ENCODE assay signal across 8 cellular contexts in genomic region chr5:74638776-74639537, GRCh38. TPM values are rescaled to one million over a fixed set of nuclear protein-coding genes. Genes with fewer than 3 reads are reported as not detected.
A peak's percentile ranks its signal among the peaks of the same experiment; 100 is the strongest.
DNase-seq lines count a peak whose midpoint lies in the region; FAIRE-seq and TF ChIP-seq lines count a peak whose summit lies in the region.

No MANE protein-coding gene starts in this region.

- H3K4me1 ChIP-seq in HEK293 (ENCODE audit: control insufficient read depth, insufficient read depth, low read length) (peaks cover 17% of the 10 kb centered on the region), Peyer's patch (peaks cover 0 to 35% (median 3%) of the 10 kb centered on the region in 4 donors), endothelial cell of umbilical vein (ENCODE audit: control insufficient read depth, extremely low read depth, insufficient read depth, low read length) (peaks cover 58% of the 10 kb centered on the region)

- dilution Hi-C loops in endothelial cell of umbilical vein (cut with MboI; ENCODE audit: extremely low pct_ligation_motif_present, low sequenced_read_pairs) = no loop called here

- no peak overlapping the region for H2AFZ ChIP-seq in endothelial cell of umbilical vein (ENCODE audit: low read depth, low read length)

- CTCF ChIA-PET in HEK293 (lab: Yijun Ruan, JAX) = interaction anchor here (0.6 kb wide), 1 partner anchor 433 kb away, joined by 3 read pairs; no protein-coding TSS in a partner anchor
- CTCF ChIA-PET in endothelial cell of umbilical vein (lab: Charles Lee) = interaction anchor here (1.0 to 7.4 kb wide), 7 partner anchors 7 to 737 kb away, joined by 3 to 78 read pairs (median 10); no protein-coding TSS in a partner anchor

- peaks cover 0 to 20% of the 10 kb centered on the region in 2 experiments for H3K36me3 ChIP-seq in HEK293 (ENCODE audit: control insufficient read depth in 2 of 2, insufficient read depth in 1 of 2, low read length in 2 of 2)
- H3K36me3 ChIP-seq in Peyer's patch = peaks cover 0 to 20% (median 0%) of the 10 kb centered on the region in 3 donors
- H3K36me3 ChIP-seq in endothelial cell of umbilical vein (ENCODE audit: control insufficient read depth in 2 of 2, extremely low read depth in 1 of 2, insufficient read depth in 2 of 2, low read length in 2 of 2) = peaks cover 16 to 18% of the 10 kb centered on the region in 2 experiments

- FAIRE-seq in endothelial cell of umbilical vein (lab: Jason Lieb, UNC) = peak; percentile 69

- no peak overlapping the region for H3K27ac Mint-ChIP-seq in activated CD4-positive, alpha-beta T cell treated with anti-CD3 and anti-CD28 coated beads, Interleukin-2, amount 10 ng/mL, durations not matched to agents 24 days and 14 days
- peak overlapping the region; percentile 93 for H3K27ac Mint-ChIP-seq in progenitor cell of endocrine pancreas

- H3K4me3 ChIP-seq in HEK293 (ENCODE audit: low read depth, low read length) (peak overlapping the region; percentile 92), Peyer's patch (peak overlapping the region; percentile 59 to 79 (median 76)), endothelial cell of umbilical vein (replicated peaks in 1 of 3; ENCODE audit: insufficient read depth in 1 of 3, low read depth in 1 of 3, low read length in 3 of 3) (peak overlapping the region; percentile 81 to 98 (median 82))

- H3K27me3 ChIP-seq in Peyer's patch (no peaks in the 10 kb centered on the region), endothelial cell of umbilical vein (ENCODE audit: control insufficient read depth in 2 of 2, insufficient read depth in 2 of 2, low read length in 2 of 2) (no peaks in the 10 kb centered on the region)

- no TSS peak for BruUV-seq in endothelial cell of umbilical vein (replicated peaks; lab: Mats Ljungman, UMichigan)

- peaks cover 61% of the 10 kb centered on the region for H3K79me2 ChIP-seq in endothelial cell of umbilical vein (ENCODE audit: control insufficient read depth, insufficient read depth, low read length)

- intact Hi-C loops in activated CD4-positive, alpha-beta T cell treated with anti-CD3 and anti-CD28 coated beads, Interleukin-2, amount 10 ng/mL, durations not matched to agents 24 days and 14 days (cut with micrococcal nuclease) = loop anchor here (1.0 kb wide), 1 partner anchor 17 kb away; no protein-coding TSS in a partner anchor
- intact Hi-C loops in endothelial cell of umbilical vein (cut with micrococcal nuclease) = no loop called here

- TF ChIP-seq POLR2A in Peyer's patch (IDR thresholded peaks at IDR 0.05) (no peak), endothelial cell of umbilical vein (IDR thresholded peaks at IDR 0.05; ENCODE audit: low read depth, low read length) (no peak)

- peak overlapping the region; percentile 82 for H3K9ac ChIP-seq in endothelial cell of umbilical vein (replicated peaks; ENCODE audit: extremely low read depth, insufficient read depth, low read length)

- peak; percentile 61 for DNase-seq in activated CD4-positive, alpha-beta T cell treated with anti-CD3 and anti-CD28 coated beads, Interleukin-2, amount 10 ng/mL, durations not matched to agents 24 days and 14 days
- no peak for DNase-seq in activated CD4-positive, alpha-beta T cell treated with anti-CD3 and anti-CD28 coated beads, Interleukin-2, amount 50 U/mL, for 1 hour
- DNase-seq in Peyer's patch (no peak), endothelial cell of umbilical vein (ENCODE audit: low read depth, low spot score) (peak; percentile 65), progenitor cell of endocrine pancreas (ENCODE audit: low spot score, unreplicated experiment) (no peak), D341Med (ENCODE audit: low spot score) (no peak)
- DNase-seq in activated CD4-positive, alpha-beta T cell treated with anti-CD3 and anti-CD28 coated beads for 4 hours = no peak

- H4K20me1 ChIP-seq in endothelial cell of umbilical vein (replicated peaks; ENCODE audit: control insufficient read depth, extremely low read depth, insufficient read depth, low read length) = no peaks in the 10 kb centered on the region

- peak overlapping the region; percentile 91 for H3K4me3 Mint-ChIP-seq in activated CD4-positive, alpha-beta T cell treated with anti-CD3 and anti-CD28 coated beads, Interleukin-2, amount 10 ng/mL, durations not matched to agents 24 days and 14 days
- H3K4me3 Mint-ChIP-seq in progenitor cell of endocrine pancreas (ENCODE audit: low read depth) = peak overlapping the region; percentile 95

- peaks cover 53% of the 10 kb centered on the region for H3K27me3 Mint-ChIP-seq in activated CD4-positive, alpha-beta T cell treated with anti-CD3 and anti-CD28 coated beads, Interleukin-2, amount 10 ng/mL, durations not matched to agents 24 days and 14 days
- H3K27me3 Mint-ChIP-seq in progenitor cell of endocrine pancreas = no peaks in the 10 kb centered on the region

- POLR2A ChIA-PET in HEK293 (lab: Yijun Ruan, JAX) = interaction anchor here (0.6 to 2.2 kb wide), 7 partner anchors 96 to 321 kb away, joined by 3 to 27 read pairs (median 6); no protein-coding TSS in a partner anchor
- POLR2A ChIA-PET in endothelial cell of umbilical vein (lab: Charles Lee) = interaction anchor here (2.4 to 2.7 kb wide), 2 partner anchors 8 to 63 kb away, joined by 8 to 20 read pairs; no protein-coding TSS in a partner anchor

- TF ChIP-seq CTCF in HEK293 (tag by site-specific recombination; IDR thresholded peaks at IDR 0.05) (no peak), Peyer's patch (IDR thresholded peaks at IDR 0.05) (no peak), endothelial cell of umbilical vein (IDR thresholded peaks at IDR 0.05; ENCODE audit: extremely low read depth in 1 of 2, insufficient read depth in 1 of 2, low read depth in 1 of 2, low read length in 2 of 2) (no peak), progenitor cell of endocrine pancreas (IDR thresholded peaks at IDR 0.05; ENCODE audit: unreplicated experiment) (no peak)

- H3K36me3 Mint-ChIP-seq in activated CD4-positive, alpha-beta T cell treated with anti-CD3 and anti-CD28 coated beads, Interleukin-2, amount 10 ng/mL, durations not matched to agents 24 days and 14 days (ENCODE audit: low read depth) = peaks cover 2% of the 10 kb centered on the region
- peaks cover 22% of the 10 kb centered on the region for H3K36me3 Mint-ChIP-seq in progenitor cell of endocrine pancreas (ENCODE audit: insufficient read depth)

- peak overlapping the region; percentile 98; the same call in 1 of the 2 replicates for H3K27ac ChIP-seq in HEK293 (ENCODE audit: extremely low read depth, low read depth, low read length)
- peak overlapping the region; percentile 78 to 95 (median 90) for H3K27ac ChIP-seq in Peyer's patch
- H3K27ac ChIP-seq in endothelial cell of umbilical vein (ENCODE audit: insufficient read depth, low read depth, low read length) = peak overlapping the region; percentile 91

- no peaks in the 10 kb centered on the region for H3K9me1 ChIP-seq in endothelial cell of umbilical vein (replicated peaks; ENCODE audit: control insufficient read depth, extremely low read depth, insufficient read depth, low read length)

- H3K4me1 Mint-ChIP-seq in activated CD4-positive, alpha-beta T cell treated with anti-CD3 and anti-CD28 coated beads, Interleukin-2, amount 10 ng/mL, durations not matched to agents 24 days and 14 days = peaks cover 35% of the 10 kb centered on the region
- peaks cover 38% of the 10 kb centered on the region for H3K4me1 Mint-ChIP-seq in progenitor cell of endocrine pancreas (ENCODE audit: low read depth)

- H3K4me2 ChIP-seq in endothelial cell of umbilical vein (ENCODE audit: insufficient read depth, low read length) = peak overlapping the region; percentile 94

- H3K9me3 ChIP-seq in HEK293 (ENCODE audit: control insufficient read depth, insufficient read depth, low read depth, low read length) = no peaks in the 10 kb centered on the region
- no peaks in the 10 kb centered on the region for H3K9me3 ChIP-seq in Peyer's patch
- no peaks in the 10 kb centered on the region for H3K9me3 ChIP-seq in endothelial cell of umbilical vein (replicated peaks; ENCODE audit: control insufficient read depth, insufficient read depth, low read length)

- peaks cover 4% of the 10 kb centered on the region for H3K9me3 Mint-ChIP-seq in activated CD4-positive, alpha-beta T cell treated with anti-CD3 and anti-CD28 coated beads, Interleukin-2, amount 10 ng/mL, durations not matched to agents 24 days and 14 days
- H3K9me3 Mint-ChIP-seq in progenitor cell of endocrine pancreas (ENCODE audit: low read depth) = no peaks in the 10 kb centered on the region

TF ChIP-seq in HEK293, 187 proteins besides CTCF, POLR2A, EP300 and RAD21 (continues in another document):
- TF ChIP-seq ZNF423 (tag by site-specific recombination; IDR thresholded peaks at IDR 0.05) = no peak

TF ChIP-seq in endothelial cell of umbilical vein, 7 proteins besides CTCF, POLR2A, EP300 and RAD21 (continues in another document):
- TF ChIP-seq MYC (IDR thresholded peaks at IDR 0.05; ENCODE audit: low read depth, low read length) (no peak), JUN (IDR thresholded peaks at IDR 0.05; ENCODE audit: borderline replicate concordance, insufficient read depth, insufficient read length, low read depth) (no peak)

RNA-seq across cellular contexts. Expression of gene ENC1, which starts 1.6 kb away (rescaled TPM):
- total RNA-seq in activated CD4-positive, alpha-beta T cell treated with anti-CD3 and anti-CD28 coated beads, Interleukin-2, amount 10 ng/mL, durations not matched to agents 24 days and 14 days = 1.2 and 2.0 TPM in 2 replicates
- total RNA-seq in Peyer's patch (100 to 1,000 TPM in 1 of 4 donors, 10 to 100 TPM in 3; 28.7 to 123 (median 40.0) TPM), endothelial cell of umbilical vein (42.2 and 53.6 TPM in 2 replicates), progenitor cell of endocrine pancreas (71.7 and 78.7 TPM in 2 replicates)
- polyA plus RNA-seq in endothelial cell of umbilical vein = 53.3 and 59.7 TPM in 2 replicates
- polyA plus RNA-seq in endothelial cell of umbilical vein (2011; cell fraction: cytosol; rRNA removed) = 31.4 and 32.4 TPM in 2 replicates
- polyA plus RNA-seq in endothelial cell of umbilical vein (2011; cell fraction: nucleus; rRNA removed) = 169 and 182 TPM in 2 replicates
- polyA plus RNA-seq in endothelial cell of umbilical vein (2012) = 33.7 and 52.2 TPM in 2 replicates
- polyA minus RNA-seq in endothelial cell of umbilical vein = 116 and 122 TPM in 2 replicates
- not detected for polyA minus RNA-seq in endothelial cell of umbilical vein (2011; cell fraction: cytosol; rRNA and poly(A)+ RNA removed)
- 133 and 151 TPM in 2 replicates for polyA minus RNA-seq in endothelial cell of umbilical vein (2011; cell fraction: nucleus; rRNA and poly(A)+ RNA removed)

RNA-seq across cellular contexts. Expression of gene HEXB, which starts 46.1 kb away (rescaled TPM):
- 60.7 and 61.2 TPM in 2 replicates for total RNA-seq in activated CD4-positive, alpha-beta T cell treated with anti-CD3 and anti-CD28 coated beads, Interleukin-2, amount 10 ng/mL, durations not matched to agents 24 days and 14 days
- 100 to 1,000 TPM in 3 of 4 donors, 10 to 100 TPM in 1; 99.0 to 143 (median 125) TPM for total RNA-seq in Peyer's patch
- total RNA-seq in endothelial cell of umbilical vein = 176 and 182 TPM in 2 replicates
- polyA plus RNA-seq in endothelial cell of umbilical vein = 126 and 128 TPM in 2 replicates
- polyA plus RNA-seq in endothelial cell of umbilical vein (2011; cell fraction: cytosol; rRNA removed) = 119 and 132 TPM in 2 replicates
- polyA plus RNA-seq in endothelial cell of umbilical vein (2011; cell fraction: nucleus; rRNA removed) = 64.9 and 99.7 TPM in 2 replicates
- polyA plus RNA-seq in endothelial cell of umbilical vein (2012) = 155 and 240 TPM in 2 replicates
- polyA minus RNA-seq in endothelial cell of umbilical vein = 102 and 124 TPM in 2 replicates
- polyA minus RNA-seq in endothelial cell of umbilical vein (2011; cell fraction: cytosol; rRNA and poly(A)+ RNA removed) = 57.9 TPM
- polyA minus RNA-seq in endothelial cell of umbilical vein (2011; cell fraction: nucleus; rRNA and poly(A)+ RNA removed) = 35.3 and 39.2 TPM in 2 replicates
- 59.9 and 61.4 TPM in 2 replicates for total RNA-seq in progenitor cell of endocrine pancreas

Comparison
In these comparisons a context has a peak if more than half of its experiments do, and no peak if none do; other contexts are left out.
1. DNase-seq: peak in activated CD4-positive, alpha-beta T cell treated with anti-CD3 and anti-CD28 coated beads, Interleukin-2, amount 10 ng/mL, durations not matched to agents 24 days and 14 days (single experiment) and endothelial cell of umbilical vein (single experiment); none in activated CD4-positive, alpha-beta T cell treated with anti-CD3 and anti-CD28 coated beads, Interleukin-2, amount 50 U/mL, for 1 hour (single experiment), Peyer's patch (0 of 3), progenitor cell of endocrine pancreas (single experiment), activated CD4-positive, alpha-beta T cell treated with anti-CD3 and anti-CD28 coated beads for 4 hours (0 of 2) and D341Med (single experiment).
2. Peak in every context shown above with its lines, with median percentiles within 50 percentile points of each other: H3K27ac ChIP-seq and H3K4me3 ChIP-seq.